29 cellular contexts compared by ENCODE assay signal in the genomic region with DNA sequence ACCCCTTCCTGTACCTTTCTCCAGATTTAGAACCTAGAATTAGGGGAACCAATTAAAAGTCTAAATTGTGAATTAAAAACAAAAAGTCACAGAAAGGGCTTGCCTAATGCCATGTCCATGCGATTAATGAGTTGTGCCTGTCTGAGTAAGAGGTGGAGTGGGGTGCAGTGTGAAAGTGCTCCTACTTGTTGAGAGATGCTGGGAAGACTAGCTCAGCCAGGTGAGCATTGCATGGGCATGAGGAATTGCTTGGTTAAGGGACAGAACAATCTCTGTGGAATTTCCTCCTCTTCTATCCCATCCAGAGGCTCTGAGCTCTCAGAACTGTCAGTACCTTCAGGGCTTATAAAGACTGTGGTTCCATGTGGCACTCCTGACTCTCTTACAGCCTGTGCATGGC.
A peak's percentile ranks its signal among the peaks of the same experiment; 100 is the strongest.
DNase-seq lines count a peak whose midpoint lies in the region; ATAC-seq, FAIRE-seq and TF ChIP-seq lines count a peak whose summit lies in the region.
"Had no signal": no experiment of that assay in that cellular context is flagged by ENCODE, and none has a peak within 500 bp of the region (broad histone marks: within the 10 kb centered on the region; RNA-seq: fewer than 3 reads in every experiment).

No MANE protein-coding gene starts in this region.

- H2BK5ac ChIP-seq in H1 (ENCODE audit: low read depth, low read length): no peak overlapping the region

- H2BK120ac ChIP-seq in H1 (replicated peaks; ENCODE audit: low read depth, low read length): no peak overlapping the region

- no peak overlapping the region for H3K9ac ChIP-seq in H1 (replicated peaks in 1 of 4; ENCODE audit: extremely low read depth in 1 of 4, low read depth in 3 of 4, low read length in 3 of 4)
- H3K9ac ChIP-seq: BLaER1 had no signal

- no peak overlapping the region for H2BK15ac ChIP-seq in H1 (ENCODE audit: low read length)

- H3K18ac ChIP-seq in H1 (ENCODE audit: extremely low read depth, low read length): no peak overlapping the region

- intact Hi-C loops in activated T-helper 1 cell treated with anti-CD3 and anti-CD28 coated beads, Interleukin-12 subunit alpha, Interleukin-12 subunit beta, Interleukin-2, Interleukin-4 antibody, amounts not matched to agents 30 ng/mL and 10 ng/mL and 1 ng/mL, durations not matched to agents 14 hours and 24 hours and 36 hours (cut with micrococcal nuclease): no loop called here

- no peaks in the 10 kb centered on the region for H3K79me1 ChIP-seq in H1 (ENCODE audit: low read depth, low read length)

- H2BK20ac ChIP-seq in H1 (ENCODE audit: low read length): no peak overlapping the region

- no peak overlapping the region for H3K14ac ChIP-seq in H1 (ENCODE audit: insufficient read length)

- H3K27ac ChIP-seq in H1 (ENCODE audit: low read depth, low read length) (no peak overlapping the region), foreskin keratinocyte (no peak overlapping the region)
- H3K27ac ChIP-seq: BLaER1 had no signal

- no peaks in the 10 kb centered on the region for H3K9me3 Mint-ChIP-seq in activated T-helper 1 cell treated with anti-CD3 and anti-CD28 coated beads, Interleukin-12 subunit alpha, Interleukin-12 subunit beta, Interleukin-2, Interleukin-4 antibody, amounts not matched to agents 30 ng/mL and 10 ng/mL and 1 ng/mL, durations not matched to agents 14 hours and 24 hours and 36 hours
- H3K9me3 Mint-ChIP-seq: CD8-positive, alpha-beta memory T cell had no signal

- no peaks in the 10 kb centered on the region for H3K36me3 ChIP-seq in bronchial epithelial cell (ENCODE audit: control insufficient read depth, insufficient read depth, low read length)
- no peaks in the 10 kb centered on the region for H3K36me3 ChIP-seq in H1 (ENCODE audit: control insufficient read depth in 2 of 4, insufficient read depth in 4 of 4, low read length in 3 of 4)
- H3K36me3 ChIP-seq: BE2C, BLaER1 had no signal

- no peak overlapping the region for H3K23ac ChIP-seq in H1 (ENCODE audit: insufficient read length)

- no peaks in the 10 kb centered on the region for H3K27me3 ChIP-seq in bronchial epithelial cell (ENCODE audit: control insufficient read depth, insufficient read depth, low read length)
- no peaks in the 10 kb centered on the region for H3K27me3 ChIP-seq in H1 (replicated peaks in 1 of 4; ENCODE audit: control insufficient read depth in 3 of 4, extremely low read depth in 1 of 4, insufficient read depth in 3 of 4, low read length in 3 of 4)
- peaks cover 10% of the 10 kb centered on the region for H3K27me3 ChIP-seq in foreskin keratinocyte
- H3K27me3 ChIP-seq: BLaER1 had no signal

- no peak overlapping the region for H3K56ac ChIP-seq in H1 (replicated peaks; ENCODE audit: insufficient read length, low read depth, low read length)

- H3K4me3 ChIP-seq in bronchial epithelial cell (ENCODE audit: low read depth, low read length) (no peak overlapping the region), H1 (ENCODE audit: extremely low read depth in 1 of 4, insufficient read depth in 2 of 4, low read depth in 3 of 4, low read length in 4 of 4) (no peak overlapping the region)
- H3K4me3 ChIP-seq: BLaER1, GM12878 had no signal

- ATAC-seq in foreskin keratinocyte (no peak), HG03135 (IDR thresholded peaks at IDR 0.05; ENCODE audit: unreplicated experiment) (no peak), GM21529 (IDR thresholded peaks at IDR 0.05; ENCODE audit: unreplicated experiment) (no peak)
- ATAC-seq: GM12878 had no signal

- DNase-seq in bronchial epithelial cell (ENCODE audit: low read depth) (peak; percentile 63), H1 (ENCODE audit: low read depth in 1 of 2, low spot score in 2 of 2) (no peak), foreskin keratinocyte (peak; percentile 24 to 34), mesenteric fat pad (ENCODE audit: low spot score) (peak; percentile 39)
- DNase-seq in stimulated activated CD4-positive, alpha-beta T cell treated with anti-CD3 and anti-CD28 coated beads, Interleukin-2, amount 100 ng/mL, for 48 hours: no peak
- no peak for DNase-seq in activated T-helper 1 cell treated with anti-CD3 and anti-CD28 coated beads, Interleukin-12 subunit alpha, Interleukin-12 subunit beta, Interleukin-2, Interleukin-4 antibody, amounts not matched to agents 30 ng/mL and 10 ng/mL and 1 ng/mL, durations not matched to agents 14 hours and 24 hours and 36 hours (ENCODE audit: low spot score)
- DNase-seq: 8988T; ACHN; BE2C; C1 segment of cervical spinal cord; CD4-positive, alpha-beta memory T cell; CD4-positive, CD25-positive, alpha-beta regulatory T cell; CD8-positive, alpha-beta memory T cell; COR-L47; DMS 273 treated with DMSO at 0.1 percent for 48 hours; DMS153; DMS53; DMS79; DND-41; EL; GDM1 had no signal

- TF ChIP-seq CTCF in bronchial epithelial cell (IDR thresholded peaks at IDR 0.05; ENCODE audit: insufficient read depth, low read length, severe bottlenecking) (no peak), H1 (IDR thresholded peaks at IDR 0.05; ENCODE audit: control extremely low read depth in 1 of 3, insufficient read depth in 1 of 3, low read depth in 1 of 3, low read length in 3 of 3) (no peak), foreskin keratinocyte (conservative IDR thresholded peaks at IDR 0.05) (no peak)

- H3K27ac Mint-ChIP-seq in activated T-helper 1 cell treated with anti-CD3 and anti-CD28 coated beads, Interleukin-12 subunit alpha, Interleukin-12 subunit beta, Interleukin-2, Interleukin-4 antibody, amounts not matched to agents 30 ng/mL and 10 ng/mL and 1 ng/mL, durations not matched to agents 14 hours and 24 hours and 36 hours: no peak overlapping the region
- H3K27ac Mint-ChIP-seq: CD14-positive monocyte; CD4-positive, alpha-beta memory T cell; CD4-positive, CD25-positive, alpha-beta regulatory T cell; CD8-positive, alpha-beta memory T cell had no signal

- H4K5ac ChIP-seq in H1 (ENCODE audit: insufficient read length, low read depth, low read length): no peak overlapping the region

- no peak for TF ChIP-seq EP300 in H1 (IDR thresholded peaks at IDR 0.05; ENCODE audit: borderline replicate concordance in 1 of 2, low read depth in 2 of 2, low read length in 2 of 2)

- H3K4me1 Mint-ChIP-seq in activated T-helper 1 cell treated with anti-CD3 and anti-CD28 coated beads, Interleukin-12 subunit alpha, Interleukin-12 subunit beta, Interleukin-2, Interleukin-4 antibody, amounts not matched to agents 30 ng/mL and 10 ng/mL and 1 ng/mL, durations not matched to agents 14 hours and 24 hours and 36 hours (ENCODE audit: low read depth): peaks cover 22% of the 10 kb centered on the region

- H3K36me3 Mint-ChIP-seq in activated T-helper 1 cell treated with anti-CD3 and anti-CD28 coated beads, Interleukin-12 subunit alpha, Interleukin-12 subunit beta, Interleukin-2, Interleukin-4 antibody, amounts not matched to agents 30 ng/mL and 10 ng/mL and 1 ng/mL, durations not matched to agents 14 hours and 24 hours and 36 hours (ENCODE audit: low read depth): no peaks in the 10 kb centered on the region
- H3K36me3 Mint-ChIP-seq: CD14-positive monocyte; CD4-positive, alpha-beta memory T cell; CD8-positive, alpha-beta memory T cell had no signal

- H3K4me2 ChIP-seq in H1 (ENCODE audit: insufficient read depth in 1 of 2, low read depth in 2 of 2, low read length in 2 of 2): no peak overlapping the region
- H3K4me2 ChIP-seq: BLaER1 had no signal

- no peaks in the 10 kb centered on the region for H3K9me3 ChIP-seq in H1 (ENCODE audit: insufficient read depth in 2 of 2, low read depth in 1 of 2, low read length in 1 of 2)
- H3K9me3 ChIP-seq: BE2C, BLaER1 had no signal

- no peaks in the 10 kb centered on the region for H3K79me2 ChIP-seq in H1 (ENCODE audit: control insufficient read depth in 1 of 2, insufficient read depth in 2 of 2, low read length in 2 of 2)

- H2AFZ ChIP-seq in H1 (ENCODE audit: low read length): peak overlapping the region; percentile 15; the same call in 1 of the 2 replicates

- no peak overlapping the region for H2AK5ac ChIP-seq in H1 (ENCODE audit: low read depth, low read length)

- peaks cover 2% of the 10 kb centered on the region for H3K27me3 Mint-ChIP-seq in activated T-helper 1 cell treated with anti-CD3 and anti-CD28 coated beads, Interleukin-12 subunit alpha, Interleukin-12 subunit beta, Interleukin-2, Interleukin-4 antibody, amounts not matched to agents 30 ng/mL and 10 ng/mL and 1 ng/mL, durations not matched to agents 14 hours and 24 hours and 36 hours (ENCODE audit: insufficient read depth)

- H3K23me2 ChIP-seq in H1 (ENCODE audit: low read depth, low read length): no peaks in the 10 kb centered on the region

- H3K4me3 Mint-ChIP-seq in activated T-helper 1 cell treated with anti-CD3 and anti-CD28 coated beads, Interleukin-12 subunit alpha, Interleukin-12 subunit beta, Interleukin-2, Interleukin-4 antibody, amounts not matched to agents 30 ng/mL and 10 ng/mL and 1 ng/mL, durations not matched to agents 14 hours and 24 hours and 36 hours: no peak overlapping the region
- H3K4me3 Mint-ChIP-seq: CD14-positive monocyte; CD4-positive, alpha-beta memory T cell; CD4-positive, CD25-positive, alpha-beta regulatory T cell; CD8-positive, alpha-beta memory T cell had no signal

- no peak overlapping the region for H4K91ac ChIP-seq in H1 (replicated peaks; ENCODE audit: insufficient read length, low read length)

- no peaks in the 10 kb centered on the region for H4K20me1 ChIP-seq in H1 (replicated peaks in 1 of 2; ENCODE audit: control insufficient read depth in 1 of 2, insufficient read depth in 2 of 2, low read length in 2 of 2)
- H4K20me1 ChIP-seq: BLaER1 had no signal

- H2BK12ac ChIP-seq in H1 (ENCODE audit: low read depth, low read length): no peak overlapping the region

- POLR2A ChIA-PET in H1 (lab: Charles Lee; ENCODE audit: partially characterized antibody): no interaction called here

- WGBS in H1 (ENCODE audit: extremely low coverage in 1 of 2, insufficient coverage in 1 of 2, insufficient read length in 1 of 2, insufficient replicate concordance in 2 of 2, low coverage in 1 of 2, low lambda C conversion rate in 2 of 2, missing lambda C conversion rate in 1 of 2), 2 experiments: 100% methylated on average over 1 of the region's 1 CpG; no CpG with 5 or more reads in 1 of the 2 experiments

- TF ChIP-seq POLR2A in H1 (IDR thresholded peaks at IDR 0.05; ENCODE audit: control extremely low read depth in 1 of 2, low read depth in 2 of 2, low read length in 2 of 2): no peak

- H3K4ac ChIP-seq in H1 (replicated peaks; ENCODE audit: insufficient read length, low read depth, low read length): no peak overlapping the region

- no peak for FAIRE-seq in bronchial epithelial cell (lab: Jason Lieb, UNC)
- FAIRE-seq in H1 (lab: Jason Lieb, UNC): no peak
- FAIRE-seq: A204.1, GM12878, GM12892, GM18507 had no signal

- no peak for TF ChIP-seq RAD21 in H1 (IDR thresholded peaks at IDR 0.05 in 1 of 2, conservative IDR thresholded peaks at IDR 0.05 in 1 of 2; ENCODE audit: low read depth in 2 of 2, low read length in 2 of 2)

- CTCF ChIA-PET in H1 (lab: Charles Lee; ENCODE audit: partially characterized antibody): interaction anchor here (0.8 to 1.6 kb wide), 3 partner anchors 9 to 103 kb away, joined by 3 to 5 read pairs (median 3); no protein-coding TSS in a partner anchor

- no peak overlapping the region for H4K8ac ChIP-seq in H1 (ENCODE audit: extremely low read depth, insufficient read depth, low read length)

- H3K4me1 ChIP-seq in H1 (replicated peaks in 1 of 4; ENCODE audit: control insufficient read depth in 3 of 4, insufficient read depth in 4 of 4, low read length in 3 of 4) (no peaks in the 10 kb centered on the region), foreskin keratinocyte (peaks cover 4% of the 10 kb centered on the region)
- H3K4me1 ChIP-seq: BE2C had no signal

Comparison
In these comparisons a context has a peak if more than half of its experiments do, and no peak if none do; other contexts are left out.
1. DNase-seq: peak in bronchial epithelial cell (single experiment), foreskin keratinocyte (2 of 2) and mesenteric fat pad (single experiment); none in H1 (0 of 2), stimulated activated CD4-positive, alpha-beta T cell treated with anti-CD3 and anti-CD28 coated beads, Interleukin-2, amount 100 ng/mL, for 48 hours (0 of 2) and activated T-helper 1 cell treated with anti-CD3 and anti-CD28 coated beads, Interleukin-12 subunit alpha, Interleukin-12 subunit beta, Interleukin-2, Interleukin-4 antibody, amounts not matched to agents 30 ng/mL and 10 ng/mL and 1 ng/mL, durations not matched to agents 14 hours and 24 hours and 36 hours (single experiment).